Comparison of ENCODE assay signal across 1 cellular context in genomic region chr3:193662757-193663322, GRCh38.
TF ChIP-seq lines count a peak whose summit lies in the region.

No MANE protein-coding gene starts in this region.

TF ChIP-seq in K562, 482 proteins besides CTCF, POLR2A, EP300 and RAD21 (continued from another document):
- no peak for TF ChIP-seq BDP1 (IDR thresholded peaks at IDR 0.05; ENCODE audit: insufficient read depth, insufficient read length)
- TF ChIP-seq, protein P1, sequence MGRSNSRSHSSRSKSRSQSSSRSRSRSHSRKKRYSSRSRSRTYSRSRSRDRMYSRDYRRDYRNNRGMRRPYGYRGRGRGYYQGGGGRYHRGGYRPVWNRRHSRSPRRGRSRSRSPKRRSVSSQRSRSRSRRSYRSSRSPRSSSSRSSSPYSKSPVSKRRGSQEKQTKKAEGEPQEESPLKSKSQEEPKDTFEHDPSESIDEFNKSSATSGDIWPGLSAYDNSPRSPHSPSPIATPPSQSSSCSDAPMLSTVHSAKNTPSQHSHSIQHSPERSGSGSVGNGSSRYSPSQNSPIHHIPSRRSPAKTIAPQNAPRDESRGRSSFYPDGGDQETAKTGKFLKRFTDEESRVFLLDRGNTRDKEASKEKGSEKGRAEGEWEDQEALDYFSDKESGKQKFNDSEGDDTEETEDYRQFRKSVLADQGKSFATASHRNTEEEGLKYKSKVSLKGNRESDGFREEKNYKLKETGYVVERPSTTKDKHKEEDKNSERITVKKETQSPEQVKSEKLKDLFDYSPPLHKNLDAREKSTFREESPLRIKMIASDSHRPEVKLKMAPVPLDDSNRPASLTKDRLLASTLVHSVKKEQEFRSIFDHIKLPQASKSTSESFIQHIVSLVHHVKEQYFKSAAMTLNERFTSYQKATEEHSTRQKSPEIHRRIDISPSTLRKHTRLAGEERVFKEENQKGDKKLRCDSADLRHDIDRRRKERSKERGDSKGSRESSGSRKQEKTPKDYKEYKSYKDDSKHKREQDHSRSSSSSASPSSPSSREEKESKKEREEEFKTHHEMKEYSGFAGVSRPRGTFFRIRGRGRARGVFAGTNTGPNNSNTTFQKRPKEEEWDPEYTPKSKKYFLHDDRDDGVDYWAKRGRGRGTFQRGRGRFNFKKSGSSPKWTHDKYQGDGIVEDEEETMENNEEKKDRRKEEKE (IDR thresholded peaks at IDR 0.05; ENCODE audit: borderline replicate concordance in 1 of 2, control insufficient read depth in 1 of 2, low read depth in 2 of 2, low read length in 1 of 2), result no peak
- no peak for TF ChIP-seq U2AF2 (optimal IDR thresholded peaks at IDR 0.05; ENCODE audit: low read depth, low read length)
- no peak for TF ChIP-seq ARID2 (IDR thresholded peaks at IDR 0.05)
- TF ChIP-seq IFI16 (CRISPR knock-in tag; IDR thresholded peaks at IDR 0.05), result no peak
- TF ChIP-seq FOXP1 (CRISPR knock-in tag; IDR thresholded peaks at IDR 0.05), result no peak
- TF ChIP-seq ZNF140 (CRISPR knock-in tag; IDR thresholded peaks at IDR 0.05), result no peak
- no peak for TF ChIP-seq ZFPM2 (CRISPR knock-in tag; IDR thresholded peaks at IDR 0.05)
- TF ChIP-seq HIVEP1 (CRISPR knock-in tag; IDR thresholded peaks at IDR 0.05), result no peak
- TF ChIP-seq, protein P2, sequence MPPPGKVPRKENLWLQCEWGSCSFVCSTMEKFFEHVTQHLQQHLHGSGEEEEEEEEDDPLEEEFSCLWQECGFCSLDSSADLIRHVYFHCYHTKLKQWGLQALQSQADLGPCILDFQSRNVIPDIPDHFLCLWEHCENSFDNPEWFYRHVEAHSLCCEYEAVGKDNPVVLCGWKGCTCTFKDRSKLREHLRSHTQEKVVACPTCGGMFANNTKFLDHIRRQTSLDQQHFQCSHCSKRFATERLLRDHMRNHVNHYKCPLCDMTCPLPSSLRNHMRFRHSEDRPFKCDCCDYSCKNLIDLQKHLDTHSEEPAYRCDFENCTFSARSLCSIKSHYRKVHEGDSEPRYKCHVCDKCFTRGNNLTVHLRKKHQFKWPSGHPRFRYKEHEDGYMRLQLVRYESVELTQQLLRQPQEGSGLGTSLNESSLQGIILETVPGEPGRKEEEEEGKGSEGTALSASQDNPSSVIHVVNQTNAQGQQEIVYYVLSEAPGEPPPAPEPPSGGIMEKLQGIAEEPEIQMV (tag; conservative IDR thresholded peaks at IDR 0.05; ENCODE audit: low read depth), result 0 out of 2 replicates have a peak, but pooled peaks have one; percentile 14
- no peak for TF ChIP-seq RBM17 (IDR thresholded peaks at IDR 0.05; ENCODE audit: borderline replicate concordance, low read depth, low read length)
- peak; percentile 16; the same call in 1 of the 2 replicates for TF ChIP-seq ESRRA (IDR thresholded peaks at IDR 0.05; ENCODE audit: borderline replicate concordance, low read depth)
- peak; percentile 49 for TF ChIP-seq HDAC3 (IDR thresholded peaks at IDR 0.05; ENCODE audit: borderline replicate concordance, partially characterized antibody)
- no peak for TF ChIP-seq ZNF551 (CRISPR knock-in tag; IDR thresholded peaks at IDR 0.05)
- no peak for TF ChIP-seq POLR2B (IDR thresholded peaks at IDR 0.05; ENCODE audit: low read depth, partially characterized antibody)
- no peak for TF ChIP-seq TGIF2 (CRISPR knock-in tag; IDR thresholded peaks at IDR 0.05)
- 0 out of 2 replicates have a peak, but pooled peaks have one; percentile 14 for TF ChIP-seq SOX6 (IDR thresholded peaks at IDR 0.05)
- TF ChIP-seq CEBPB (tag; IDR thresholded peaks at IDR 0.05), result peak; percentile 94
- TF ChIP-seq SUPT5H (IDR thresholded peaks at IDR 0.05), result no peak
- TF ChIP-seq PHB2 (IDR thresholded peaks at IDR 0.05; ENCODE audit: low read depth), result no peak
- TF ChIP-seq, protein P3, sequence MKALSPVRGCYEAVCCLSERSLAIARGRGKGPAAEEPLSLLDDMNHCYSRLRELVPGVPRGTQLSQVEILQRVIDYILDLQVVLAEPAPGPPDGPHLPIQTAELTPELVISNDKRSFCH (CRISPR knock-in tag; IDR thresholded peaks at IDR 0.05), result no peak
- TF ChIP-seq, protein P3 (tag; IDR thresholded peaks at IDR 0.05), result no peak
